ENCODE assay signal across 8 cellular contexts in genomic region chr13:114128624-114129522, GRCh38. TPM values are rescaled to one million over a fixed set of nuclear protein-coding genes. Genes with fewer than 3 reads are reported as not detected.
A peak's percentile ranks its signal among the peaks of the same experiment; 100 is the strongest.
DNase-seq lines count a peak whose midpoint lies in the region; ATAC-seq and TF ChIP-seq lines count a peak whose summit lies in the region.

No MANE protein-coding gene starts in this region.

- H3K4me3 ChIP-seq in ascending aorta, result peak overlapping the region in 1 of 2 donors; percentile 35

- peak overlapping the region; percentile 96 for H3K27ac Mint-ChIP-seq in T-helper 2 cell treated with Interferon-gamma antibody and Interleukin-4, amounts not matched to agents 5 μg/mL and 100 μg/mL, for 36 hours

- peaks cover 55% of the 10 kb centered on the region for H3K36me3 Mint-ChIP-seq in T-helper 2 cell treated with Interferon-gamma antibody and Interleukin-4, amounts not matched to agents 5 μg/mL and 100 μg/mL, for 36 hours (ENCODE audit: low read depth)

- H3K27me3 Mint-ChIP-seq in T-helper 2 cell treated with Interferon-gamma antibody and Interleukin-4, amounts not matched to agents 5 μg/mL and 100 μg/mL, for 36 hours (ENCODE audit: low read depth), result peaks cover 1% of the 10 kb centered on the region

- TF ChIP-seq CTCF in ascending aorta (IDR thresholded peaks at IDR 0.05), result no peak

- intact Hi-C loops in ascending aorta (cut with DNase I), result no loop called here

- peaks cover 8% of the 10 kb centered on the region for H3K9me3 Mint-ChIP-seq in T-helper 2 cell treated with Interferon-gamma antibody and Interleukin-4, amounts not matched to agents 5 μg/mL and 100 μg/mL, for 36 hours

- H3K27ac ChIP-seq in ascending aorta (peak overlapping the region; percentile 83 to 88), layer of hippocampus (ENCODE audit: low read depth, low read length) (peak overlapping the region; percentile 30)

- ATAC-seq in HG03354 (IDR thresholded peaks at IDR 0.05; ENCODE audit: poor library complexity, severe bottlenecking, unreplicated experiment), result peak; percentile 55

- H3K9me3 ChIP-seq in ascending aorta, result no peaks in the 10 kb centered on the region

- DNase-seq in A172 (ENCODE audit: low spot score), result peak; percentile 92
- peak; percentile 90 for DNase-seq in T-helper 2 cell treated with Interferon-gamma antibody and Interleukin-4, amounts not matched to agents 5 μg/mL and 100 μg/mL, for 36 hours (ENCODE audit: low spot score)
- peak; percentile 67 to 90 for DNase-seq in ascending aorta (ENCODE audit: low spot score in 2 of 2)
- DNase-seq in stimulated activated CD4-positive, alpha-beta T cell treated with anti-CD3 and anti-CD28 coated beads, Interleukin-4, amount 100 ng/mL, for 1 hour, result peak; percentile 90
- DNase-seq in NCI-H1048 (lab: John Stamatoyannopoulos, UW), result no peak

- peak overlapping the region; percentile 98 for H3K4me3 Mint-ChIP-seq in T-helper 2 cell treated with Interferon-gamma antibody and Interleukin-4, amounts not matched to agents 5 μg/mL and 100 μg/mL, for 36 hours

- H3K4me1 ChIP-seq in ascending aorta, result peaks cover 16 to 32% of the 10 kb centered on the region in 2 donors

- H3K4me1 Mint-ChIP-seq in T-helper 2 cell treated with Interferon-gamma antibody and Interleukin-4, amounts not matched to agents 5 μg/mL and 100 μg/mL, for 36 hours (ENCODE audit: low read depth), result peaks cover 54% of the 10 kb centered on the region

- H3K27me3 ChIP-seq in ascending aorta (no peaks in the 10 kb centered on the region), layer of hippocampus (ENCODE audit: control insufficient read depth, insufficient read depth, low read length) (no peaks in the 10 kb centered on the region)

- no peaks in the 10 kb centered on the region for H3K36me3 ChIP-seq in ascending aorta

- TF ChIP-seq POLR2A in GM19193 (IDR thresholded peaks at IDR 0.05; ENCODE audit: extremely low read depth, insufficient read depth, insufficient read length), result peak; percentile 50

RNA-seq across cellular contexts. Expression of gene RASA3, which starts 3.5 kb away (rescaled TPM):
- total RNA-seq in A172 (2014; rRNA removed; shearing (Covaris generic)), result 17.8 and 21.4 TPM in 2 replicates
- total RNA-seq in ascending aorta, result 30.7 TPM

RNA-seq across cellular contexts. Expression of gene CFAP97D2, which starts 50.2 kb away (rescaled TPM):
- not detected in 2 replicates for total RNA-seq in A172 (2014; rRNA removed; shearing (Covaris generic))
- total RNA-seq in ascending aorta, result not detected
